ENCODE assay signal across 12 cellular contexts in the genomic region with DNA sequence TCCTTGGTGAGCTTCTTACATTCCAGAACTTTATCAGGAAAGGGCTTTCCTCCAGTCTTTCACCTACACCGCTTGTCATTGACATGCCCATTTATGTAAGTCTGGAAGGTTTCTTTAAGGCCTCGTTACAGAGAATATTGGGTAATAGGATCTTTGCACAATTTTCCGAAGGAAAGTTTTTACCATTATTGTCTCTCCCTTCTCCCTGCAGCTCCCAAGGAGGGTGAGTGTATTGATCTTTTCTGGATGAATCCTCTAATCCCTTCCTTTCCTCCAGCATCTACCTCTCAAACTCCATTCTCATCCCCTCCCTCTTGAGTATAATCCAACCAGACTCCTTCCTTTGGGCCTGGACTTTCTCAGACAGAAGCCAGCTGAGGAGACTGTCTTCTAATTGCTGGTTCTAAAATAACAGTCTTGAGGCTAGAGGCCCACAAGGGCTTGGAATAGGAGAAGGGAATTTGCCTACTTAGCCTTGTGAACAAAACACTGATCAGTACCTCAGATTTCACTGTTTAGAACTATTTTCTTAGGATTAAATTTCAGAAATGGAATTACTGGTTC. TPM values are rescaled to one million over a fixed set of nuclear protein-coding genes. Genes with fewer than 3 reads are reported as not detected.
A peak's percentile ranks its signal among the peaks of the same experiment; 100 is the strongest.
DNase-seq lines count a peak whose midpoint lies in the region; TF ChIP-seq lines count a peak whose summit lies in the region.
"Had no signal": no experiment of that assay in that cellular context is flagged by ENCODE, and none has a peak within 500 bp of the region (broad histone marks: within the 10 kb centered on the region; RNA-seq: fewer than 3 reads in every experiment).

No MANE protein-coding gene starts in this region.

- peak overlapping the region; percentile 18 for H3K27ac Mint-ChIP-seq in progenitor cell of endocrine pancreas

- H3K9me3 Mint-ChIP-seq in progenitor cell of endocrine pancreas (ENCODE audit: low read depth) = no peaks in the 10 kb centered on the region

- H3K4me3 ChIP-seq in OCI-LY1 (ENCODE audit: low read depth, low read length, poor library complexity, severe bottlenecking) (no peak overlapping the region), fibroblast of the aortic adventitia (ENCODE audit: low read depth, low read length) (peak overlapping the region; percentile 4)
- H3K4me3 ChIP-seq: SJSA1 had no signal

- peaks cover 59% of the 10 kb centered on the region for H3K4me1 ChIP-seq in OCI-LY1 (ENCODE audit: insufficient read depth, low read length, severe bottlenecking)

- DNase-seq in GF-D8 (lab: John Stamatoyannopoulos, UW) = peak; percentile 48
- DNase-seq in fibroblast of the aortic adventitia (ENCODE audit: low read depth) = peak; percentile 41
- no peak for DNase-seq in progenitor cell of endocrine pancreas (ENCODE audit: low spot score, unreplicated experiment)
- no peak for DNase-seq in NCI-H774 (lab: John Stamatoyannopoulos, UW)
- no peak for DNase-seq in iPS-NIHi11 (ENCODE audit: low spot score)
- no peak for DNase-seq in A172 (ENCODE audit: low spot score)
- DNase-seq in cerebellar cortex (ENCODE audit: low spot score) = no peak
- DNase-seq: H7, NCI-H2029, nucleus accumbens had no signal

- no peaks in the 10 kb centered on the region for H3K27me3 ChIP-seq in OCI-LY1 (ENCODE audit: insufficient read depth, low read length)
- H3K27me3 ChIP-seq: SJSA1 had no signal

- no peak overlapping the region for H3K4me3 Mint-ChIP-seq in progenitor cell of endocrine pancreas (ENCODE audit: low read depth)

- H3K27me3 Mint-ChIP-seq in progenitor cell of endocrine pancreas = no peaks in the 10 kb centered on the region

- H4K20me1 ChIP-seq in OCI-LY1 (ENCODE audit: insufficient read depth, low read length) = no peaks in the 10 kb centered on the region

- peak overlapping the region; percentile 21 for H3K27ac ChIP-seq in OCI-LY1 (ENCODE audit: low read depth, low read length, poor library complexity, severe bottlenecking)
- H3K27ac ChIP-seq: SJSA1 had no signal

- H3F3A ChIP-seq in OCI-LY1 (ENCODE audit: insufficient read depth, low read length) = 0 out of 2 replicates have a peak, but pooled peaks cover 3% of the 10 kb centered on the region

- no peaks in the 10 kb centered on the region for H3K9me2 ChIP-seq in OCI-LY1 (ENCODE audit: low read depth, low read length)

- H2AFZ ChIP-seq in OCI-LY1 (ENCODE audit: low read length) = no peak overlapping the region

- H3K9me3 ChIP-seq in OCI-LY1 (ENCODE audit: low read length) = no peaks in the 10 kb centered on the region
- H3K9me3 ChIP-seq: SJSA1 had no signal

- no peak overlapping the region for H3K4me2 ChIP-seq in OCI-LY1 (ENCODE audit: low read length)

- no peak for TF ChIP-seq CTCF in OCI-LY1 (IDR thresholded peaks at IDR 0.05; ENCODE audit: low read length)
- no peak for TF ChIP-seq CTCF in fibroblast of the aortic adventitia (IDR thresholded peaks at IDR 0.05; ENCODE audit: insufficient read depth, low read length)
- no peak for TF ChIP-seq CTCF in progenitor cell of endocrine pancreas (IDR thresholded peaks at IDR 0.05; ENCODE audit: unreplicated experiment)

- H3K36me3 ChIP-seq in OCI-LY1 (ENCODE audit: insufficient read depth, low read length) = peaks cover 4% of the 10 kb centered on the region; the same call in 1 of the 2 replicates
- H3K36me3 ChIP-seq: SJSA1 had no signal

- H3K36me3 Mint-ChIP-seq in progenitor cell of endocrine pancreas (ENCODE audit: insufficient read depth) = peaks cover 2% of the 10 kb centered on the region

- H3K9ac ChIP-seq in OCI-LY1 (ENCODE audit: low read length) = no peak overlapping the region

- H3K79me2 ChIP-seq in OCI-LY1 (ENCODE audit: insufficient read depth, low read length) = peaks cover 94% of the 10 kb centered on the region

- H3K4me1 Mint-ChIP-seq in progenitor cell of endocrine pancreas (ENCODE audit: low read depth) = peaks cover 19% of the 10 kb centered on the region

RNA-seq across cellular contexts. Expression of gene WNK1, which starts 21.8 kb away (rescaled TPM):
- 57.8 and 91.7 TPM in 2 replicates for total RNA-seq in fibroblast of the aortic adventitia (ENCODE audit: low replicate concordance)
- 244 and 248 TPM in 2 replicates for total RNA-seq in progenitor cell of endocrine pancreas
- 16.3 and 18.0 TPM in 2 replicates for total RNA-seq in A172 (2014; rRNA removed; shearing (Covaris generic))

Comparison
In these comparisons a context has a peak if more than half of its experiments do, and no peak if none do; other contexts are left out.
1. DNase-seq: peak in GF-D8 (single experiment) and fibroblast of the aortic adventitia (single experiment); none in progenitor cell of endocrine pancreas (single experiment), NCI-H774 (single experiment), iPS-NIHi11 (single experiment), A172 (single experiment) and cerebellar cortex (single experiment).